Comparison of ENCODE assay signal across 16 cellular contexts in genomic region chr12:131902332-131903241, GRCh38. TPM values are rescaled to one million over a fixed set of nuclear protein-coding genes. Genes with fewer than 3 reads are reported as not detected.
DNase-seq lines count a peak whose midpoint lies in the region; ATAC-seq and TF ChIP-seq lines count a peak whose summit lies in the region.
"Had no signal": no experiment of that assay in that cellular context is flagged by ENCODE, and none has a peak within 500 bp of the region (broad histone marks: within the 10 kb centered on the region; RNA-seq: fewer than 3 reads in every experiment).

No MANE protein-coding gene starts in this region.

- H2BK15ac ChIP-seq in H9 (ENCODE audit: low read depth, low read length): no peak overlapping the region

- H3K56ac ChIP-seq in H9 (ENCODE audit: insufficient read length, low read depth, low read length): no peak overlapping the region

- H4K91ac ChIP-seq in H9 (ENCODE audit: insufficient read length, low read depth, low read length): no peak overlapping the region

- no peaks in the 10 kb centered on the region for H3K9me3 Mint-ChIP-seq in H9
- H3K9me3 Mint-ChIP-seq: naive B cell; stimulated activated memory B cell treated with anti-CD40 and anti-IgM and Interleukin-4, amounts not matched to agents 10 μg/mL and 1 μg/mL and 100 μg/mL, for 72 hours had no signal

- DNase-seq in H9 (no peak), mammary epithelial cell (no peak), gastrocnemius medialis (peak in 1 of 2 donors; percentile 13), NCI-H345 (lab: John Stamatoyannopoulos, UW) (no peak), NCI-H2227 (lab: John Stamatoyannopoulos, UW; ENCODE audit: unreplicated experiment) (no peak), NCI-H446 treated with DMSO at 0.1 percent for 48 hours (lab: John Stamatoyannopoulos, UW) (no peak), DMS 273 treated with DMSO at 0.1 percent for 48 hours (lab: John Stamatoyannopoulos, UW) (no peak)
- DNase-seq: activated CD4-positive, CD25-positive, alpha-beta regulatory T cell; dermis blood vessel endothelial cell; naive B cell; NCI-H187; NCI-H510A had no signal

- no peak overlapping the region for H3K18ac ChIP-seq in H9 (ENCODE audit: insufficient read length, low read depth, low read length)

- peak overlapping the region in 2 of 3 experiments; percentile 55 to 73; a peak in 3 of 7 replicates for H3K27ac Mint-ChIP-seq in H9
- H3K27ac Mint-ChIP-seq: stimulated activated memory B cell treated with anti-CD40 and anti-IgM and Interleukin-4, amounts not matched to agents 10 μg/mL and 1 μg/mL and 100 μg/mL, for 72 hours had no signal

- no peak for TF ChIP-seq CTCF in H9 (conservative IDR thresholded peaks at IDR 0.05)
- TF ChIP-seq CTCF in mammary epithelial cell (conservative IDR thresholded peaks at IDR 0.05 in 1 of 2, IDR thresholded peaks at IDR 0.05 in 1 of 2; ENCODE audit: extremely low read depth in 1 of 2, insufficient read depth in 1 of 2, low read depth in 1 of 2, low read length in 2 of 2): no peak
- no peak for TF ChIP-seq CTCF in gastrocnemius medialis (IDR thresholded peaks at IDR 0.05 in 4 of 5, conservative IDR thresholded peaks at IDR 0.05 in 1 of 5)

- TF ChIP-seq POLR2A in gastrocnemius medialis (IDR thresholded peaks at IDR 0.05): no peak

- H3K27me3 ChIP-seq in H9 (ENCODE audit: insufficient read depth, low read length): no peaks in the 10 kb centered on the region
- no peaks in the 10 kb centered on the region for H3K27me3 ChIP-seq in mammary epithelial cell (ENCODE audit: insufficient read depth, low read length)
- H3K27me3 ChIP-seq in iPS-15b (ENCODE audit: control insufficient read depth, insufficient read depth, low read length): no peaks in the 10 kb centered on the region
- H3K27me3 ChIP-seq in gastrocnemius medialis: no peaks in the 10 kb centered on the region
- H3K27me3 ChIP-seq: SJSA1, tibial nerve had no signal

- in situ Hi-C loops in mammary epithelial cell (cut with MboI; ENCODE audit: low sequenced_read_pairs in 2 of 2): no loop called here
- in situ Hi-C loops in gastrocnemius medialis (cut with MboI; ENCODE audit: low sequenced_read_pairs in 4 of 4): no loop called here

- peaks cover 3 to 14% of the 10 kb centered on the region in 2 experiments; a peak in 3 of 4 replicates for H3K4me1 Mint-ChIP-seq in H9

- no peaks in the 10 kb centered on the region for H3K79me1 ChIP-seq in H9 (ENCODE audit: insufficient read depth, low read depth, low read length, poor library complexity, severe bottlenecking)

- ATAC-seq in gastrocnemius medialis: no peak
- ATAC-seq: stimulated activated memory B cell treated with anti-CD40 and anti-IgM and Interleukin-4, amounts not matched to agents 10 μg/mL and 1 μg/mL and 100 μg/mL, for 72 hours had no signal

- H3K23me2 ChIP-seq in H9 (ENCODE audit: insufficient read length, low read depth, low read length, poor library complexity, severe bottlenecking): no peaks in the 10 kb centered on the region

- no TSS peak for BruUV-seq in mammary epithelial cell (replicated peaks; lab: Mats Ljungman, UMichigan)

- H3K23ac ChIP-seq in H9 (ENCODE audit: insufficient read length, low read depth, low read length): no peak overlapping the region

- H3K4me3 ChIP-seq in mammary epithelial cell (replicated peaks in 1 of 3; ENCODE audit: insufficient read depth in 1 of 3, low read depth in 2 of 3, low read length in 3 of 3) (no peak overlapping the region), iPS-15b (ENCODE audit: low read depth, low read length) (no peak overlapping the region), gastrocnemius medialis (peak overlapping the region; percentile 19 to 29 (median 26))
- H3K4me3 ChIP-seq: SJSA1, tibial nerve had no signal

- no peak overlapping the region for H4K8ac ChIP-seq in H9 (replicated peaks; ENCODE audit: insufficient read length, low read depth, low read length)

- no peak overlapping the region for H3K4me3 Mint-ChIP-seq in H9
- H3K4me3 Mint-ChIP-seq: naive B cell; stimulated activated memory B cell treated with anti-CD40 and anti-IgM and Interleukin-4, amounts not matched to agents 10 μg/mL and 1 μg/mL and 100 μg/mL, for 72 hours had no signal

- no peaks in the 10 kb centered on the region; the same call in 1 of the 2 replicates for H3K79me2 ChIP-seq in H9 (ENCODE audit: insufficient read depth, low read length)
- no peaks in the 10 kb centered on the region for H3K79me2 ChIP-seq in mammary epithelial cell (ENCODE audit: insufficient read depth, low read length)

- peaks cover 6 to 10% (median 9%) of the 10 kb centered on the region in 3 experiments; a peak in 6 of 7 replicates for H3K36me3 Mint-ChIP-seq in H9 (ENCODE audit: insufficient read depth in 1 of 3, low read depth in 3 of 3)
- H3K36me3 Mint-ChIP-seq: naive B cell had no signal

- H2BK5ac ChIP-seq in H9 (ENCODE audit: insufficient read length, low read length): no peak overlapping the region

- no peaks in the 10 kb centered on the region for H3K27me3 Mint-ChIP-seq in H9 (ENCODE audit: low read depth)
- H3K27me3 Mint-ChIP-seq: naive B cell; stimulated activated memory B cell treated with anti-CD40 and anti-IgM and Interleukin-4, amounts not matched to agents 10 μg/mL and 1 μg/mL and 100 μg/mL, for 72 hours had no signal

- H3K27ac ChIP-seq in H9 (ENCODE audit: insufficient read length, low read depth, low read length): no peak overlapping the region
- no peak overlapping the region for H3K27ac ChIP-seq in mammary epithelial cell (ENCODE audit: insufficient read depth, low read depth, low read length)
- peak overlapping the region; percentile 94 to 100 (median 98) for H3K27ac ChIP-seq in gastrocnemius medialis
- H3K27ac ChIP-seq: SJSA1, tibial nerve had no signal

- H2BK20ac ChIP-seq in H9 (ENCODE audit: low read depth, low read length, poor library complexity, severe bottlenecking): no peak overlapping the region

- no peak overlapping the region for H2AK5ac ChIP-seq in H9 (ENCODE audit: insufficient read length, low read length)

- H3K4me2 ChIP-seq in H9 (ENCODE audit: insufficient read depth, insufficient read length, low read length) (no peak overlapping the region), mammary epithelial cell (ENCODE audit: insufficient read depth, low read depth, low read length) (peak overlapping the region; percentile 52)

- intact Hi-C loops in mammary epithelial cell (cut with micrococcal nuclease) (no loop called here), gastrocnemius medialis (cut with DNase I; ENCODE audit: low total_unique reads) (no loop called here)

- H4K20me1 ChIP-seq in H9 (ENCODE audit: control insufficient read depth, insufficient read depth, insufficient read length): no peaks in the 10 kb centered on the region
- H4K20me1 ChIP-seq in mammary epithelial cell (ENCODE audit: insufficient read depth, low read length): no peaks in the 10 kb centered on the region

- no peak overlapping the region for H4K5ac ChIP-seq in H9 (ENCODE audit: insufficient read length, low read depth, low read length)

- H3K4me1 ChIP-seq in H9 (ENCODE audit: insufficient read depth, low read length) (no peaks in the 10 kb centered on the region), mammary epithelial cell (ENCODE audit: insufficient read depth, low read length) (peaks cover 24% of the 10 kb centered on the region), iPS-15b (ENCODE audit: control insufficient read depth, insufficient read depth, low read length) (no peaks in the 10 kb centered on the region), gastrocnemius medialis (peaks cover 56 to 77% of the 10 kb centered on the region in 2 donors)
- H3K4me1 ChIP-seq: SJSA1 had no signal

- H2BK12ac ChIP-seq in H9 (ENCODE audit: insufficient read length, low read depth, low read length): no peak overlapping the region

- H3K9ac ChIP-seq in H9 (ENCODE audit: extremely low read depth, insufficient read length, low read length) (no peak overlapping the region), mammary epithelial cell (ENCODE audit: insufficient read depth, low read length) (no peak overlapping the region), iPS-15b (ENCODE audit: low read depth, low read length) (peak overlapping the region; percentile 8)

- no CpG with 5 or more reads among the region's 25 CpGs for WGBS in H9 (ENCODE audit: extremely low coverage, insufficient read length, low lambda C conversion rate)
- 66% methylated on average over 11 of the region's 25 CpGs for WGBS in mammary epithelial cell (ENCODE audit: low coverage, missing lambda C conversion rate)

- H3K36me3 ChIP-seq in mammary epithelial cell (ENCODE audit: insufficient read depth, low read length) (no peaks in the 10 kb centered on the region), iPS-15b (ENCODE audit: control insufficient read depth, insufficient read depth, low read length) (peaks cover 14% of the 10 kb centered on the region), gastrocnemius medialis (peaks cover 0 to 13% of the 10 kb centered on the region in 2 donors)

- H3K4ac ChIP-seq in H9 (ENCODE audit: low read depth, low read length): no peak overlapping the region

- H3K9me3 ChIP-seq in H9 (ENCODE audit: control insufficient read depth, low read depth, low read length): no peaks in the 10 kb centered on the region
- no peaks in the 10 kb centered on the region for H3K9me3 ChIP-seq in mammary epithelial cell (replicated peaks; ENCODE audit: insufficient read depth, low read length)
- H3K9me3 ChIP-seq in iPS-15b (ENCODE audit: control insufficient read depth, insufficient read depth, low read length): no peaks in the 10 kb centered on the region
- H3K9me3 ChIP-seq in gastrocnemius medialis: no peaks in the 10 kb centered on the region
- H3K9me3 ChIP-seq: SJSA1, tibial nerve had no signal

- H3K14ac ChIP-seq in H9 (ENCODE audit: insufficient read depth, low read length): no peak overlapping the region; the same call in 1 of the 2 replicates

- CTCF ChIA-PET in mammary epithelial cell (lab: Charles Lee; ENCODE audit: low non-redundant PET): no interaction called here

- no peak overlapping the region for H2BK120ac ChIP-seq in H9 (ENCODE audit: low read depth, low read length, poor library complexity, severe bottlenecking)

- H2AFZ ChIP-seq in H9 (ENCODE audit: low read length): no peak overlapping the region
- H2AFZ ChIP-seq in mammary epithelial cell (ENCODE audit: low read depth, low read length): peak overlapping the region; percentile 55

- dilution Hi-C loops in mammary epithelial cell (cut with HindIII; ENCODE audit: low sequenced_read_pairs): no loop called here

- no peak overlapping the region for H3T11ph ChIP-seq in H9 (ENCODE audit: low read length)

RNA-seq across cellular contexts. Expression of gene ULK1, which starts 8.2 kb away (rescaled TPM):
- total RNA-seq in H9 (2021): 52.7 and 57.2 TPM in 2 replicates
- 10 to 100 TPM in 1 of 2 donors, 1 to 10 TPM in 1; 9.8 to 19.0 TPM for total RNA-seq in mammary epithelial cell
- 6.2 TPM for polyA plus RNA-seq in mammary epithelial cell
- 2.7 TPM for polyA minus RNA-seq in mammary epithelial cell
- total RNA-seq in gastrocnemius medialis: 10 to 100 TPM; 27.9 to 81.2 (median 48.6) TPM

RNA-seq across cellular contexts. Expression of gene PUS1, which starts 26.5 kb away (rescaled TPM):
- 116 and 117 TPM in 2 replicates for total RNA-seq in H9 (2021)
- 10 to 100 TPM in 1 of 2 donors, 1 to 10 TPM in 1; 7.3 to 51.3 TPM for total RNA-seq in mammary epithelial cell
- polyA plus RNA-seq in mammary epithelial cell: 33.6 TPM
- polyA minus RNA-seq in mammary epithelial cell: 6.4 TPM
- 10 to 100 TPM; 10.4 to 29.0 (median 12.2) TPM for total RNA-seq in gastrocnemius medialis

RNA-seq across cellular contexts. Expression of gene EP400, which starts 47.2 kb away (rescaled TPM):
- total RNA-seq in H9 (2021): 53.3 and 61.7 TPM in 2 replicates
- total RNA-seq in mammary epithelial cell: 10 to 100 TPM; 15.5 to 48.0 TPM
- polyA plus RNA-seq in mammary epithelial cell: 3.6 TPM
- 30.6 TPM for polyA minus RNA-seq in mammary epithelial cell
- total RNA-seq in gastrocnemius medialis: 10 to 100 TPM; 11.9 to 17.4 (median 15.0) TPM

Comparison
In these comparisons a context has a peak if more than half of its experiments do, and no peak if none do; other contexts are left out.
1. H3K27ac ChIP-seq: peak in gastrocnemius medialis (4 of 4); none in H9 (single experiment) and mammary epithelial cell (single experiment).
2. H3K4me3 ChIP-seq: peak in gastrocnemius medialis (4 of 4); none in mammary epithelial cell (0 of 3) and iPS-15b (single experiment).